ENCODE assay signal across 1 cellular context in genomic region chr4:153788419-153789276, GRCh38.
TF ChIP-seq lines count a peak whose summit lies in the region.

Gene SFRP2 (minus strand): TSS chr4:153789083. CDS start chr4:153788835, 248 bp downstream.

TF ChIP-seq in A549, 52 proteins besides CTCF, POLR2A, EP300 and RAD21 (continued from another document):
- TF ChIP-seq ZC3H11A (IDR thresholded peaks at IDR 0.05) (no peak), HEYL (CRISPR knock-in tag; IDR thresholded peaks at IDR 0.05) (no peak)
TF ChIP-seq in A549: peak in this region for 0.
